ENCODE assay signal across 8 cellular contexts in the genomic region with DNA sequence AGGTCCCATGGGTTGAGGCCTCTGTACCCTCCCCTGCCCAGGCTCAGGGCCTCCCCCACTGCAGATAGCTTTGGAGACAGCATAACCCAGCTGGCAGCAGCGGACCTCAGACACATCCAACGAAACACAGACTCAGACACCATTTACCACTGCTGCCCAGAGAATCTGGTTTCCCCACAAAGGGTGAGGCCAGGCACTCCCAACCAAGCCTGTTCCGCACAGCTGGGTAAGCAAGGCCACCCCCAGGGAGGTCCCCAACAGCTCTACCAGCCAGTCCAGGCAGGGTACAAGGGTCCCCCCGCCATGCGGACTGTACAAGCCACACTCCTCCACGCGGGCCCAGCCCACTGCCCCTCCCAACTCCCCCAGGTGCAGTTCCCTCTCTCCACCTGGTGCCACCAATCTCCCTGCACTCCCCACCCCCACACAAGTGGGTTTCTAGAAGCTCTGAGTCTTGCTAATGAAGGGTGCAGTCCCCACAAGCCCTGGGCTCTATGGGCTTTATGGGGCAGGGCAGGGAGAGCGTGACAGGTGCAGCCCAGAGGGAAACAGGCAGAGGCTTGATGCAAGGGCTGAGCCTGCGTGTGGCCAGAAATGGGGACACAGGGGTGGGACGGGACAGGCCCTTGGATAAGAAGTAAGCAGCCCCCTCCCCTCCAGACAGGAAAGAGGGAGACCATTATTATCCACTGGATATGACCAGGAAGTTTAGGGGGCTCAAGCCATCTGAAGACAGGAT. TPM values are rescaled to one million over a fixed set of nuclear protein-coding genes. Genes with fewer than 3 reads are reported as not detected.
DNase-seq lines count a peak whose midpoint lies in the region; ATAC-seq and TF ChIP-seq lines count a peak whose summit lies in the region.

No MANE protein-coding gene starts in this region.

- peaks cover 5% of the 10 kb centered on the region for H3K36me3 Mint-ChIP-seq in CD8-positive, alpha-beta T cell
- no peaks in the 10 kb centered on the region for H3K36me3 Mint-ChIP-seq in natural killer cell

- H3K4me1 Mint-ChIP-seq in CD8-positive, alpha-beta T cell (ENCODE audit: low read depth): peaks cover 39% of the 10 kb centered on the region
- peaks cover 63 to 80% of the 10 kb centered on the region in 2 donors for H3K4me1 Mint-ChIP-seq in natural killer cell

- peak; percentile 22 for ATAC-seq in CD8-positive, alpha-beta T cell
- ATAC-seq in GM19467 (IDR thresholded peaks at IDR 0.05; ENCODE audit: unreplicated experiment): peak; percentile 27
- peak; percentile 4 to 33 (median 15) for ATAC-seq in natural killer cell

- DNase-seq in CD8-positive, alpha-beta T cell: peak in 1 of 7 experiments; percentile 17
- DNase-seq in brain microvascular endothelial cell (no peak), natural killer cell (no peak), HPDE6-E6E7 (ENCODE audit: extremely low spot score) (no peak), NCI-H1694 (lab: John Stamatoyannopoulos, UW) (no peak), amygdala (lab: John Stamatoyannopoulos, UW) (no peak)

- peak overlapping the region; percentile 93 for H3K27ac Mint-ChIP-seq in CD8-positive, alpha-beta T cell
- H3K27ac Mint-ChIP-seq in natural killer cell: peak overlapping the region; percentile 96 to 97

- intact Hi-C loops in CD8-positive, alpha-beta T cell (cut with DNase I, micrococcal nuclease): no loop called here
- intact Hi-C loops in natural killer cell (cut with micrococcal nuclease): loop anchor here (2.0 kb wide), 1 partner anchor 22 kb away; no protein-coding TSS in a partner anchor

- H3K27ac ChIP-seq in CD8-positive, alpha-beta T cell (ENCODE audit: low read depth, low read length): peak overlapping the region; percentile 60
- H3K27ac ChIP-seq in KOPT-K1 (ENCODE audit: low read depth, low read length, poor library complexity, severe bottlenecking): peak overlapping the region; percentile 63
- peak overlapping the region; percentile 77 for H3K27ac ChIP-seq in brain microvascular endothelial cell

- no peaks in the 10 kb centered on the region for H3K9me3 Mint-ChIP-seq in CD8-positive, alpha-beta T cell
- H3K9me3 Mint-ChIP-seq in natural killer cell: no peaks in the 10 kb centered on the region

- no peaks in the 10 kb centered on the region for H3K27me3 ChIP-seq in CD8-positive, alpha-beta T cell (ENCODE audit: insufficient read depth, low read length)
- no peaks in the 10 kb centered on the region for H3K27me3 ChIP-seq in brain microvascular endothelial cell (replicated peaks)

- H3K27me3 Mint-ChIP-seq in CD8-positive, alpha-beta T cell (ENCODE audit: low read depth): no peaks in the 10 kb centered on the region
- H3K27me3 Mint-ChIP-seq in natural killer cell (ENCODE audit: low read depth in 2 of 2): no peaks in the 10 kb centered on the region

- H3K4me1 ChIP-seq in CD8-positive, alpha-beta T cell (ENCODE audit: insufficient read depth, low read length): peaks cover 37% of the 10 kb centered on the region

- in situ Hi-C loops in brain microvascular endothelial cell (cut with HindIII; ENCODE audit: low pct_ligation_motif_present, low sequenced_read_pairs): no loop called here

- peak overlapping the region; percentile 41 for H3K4me3 ChIP-seq in CD8-positive, alpha-beta T cell (ENCODE audit: low read depth, low read length)
- peak overlapping the region; percentile 32 for H3K4me3 ChIP-seq in brain microvascular endothelial cell (ENCODE audit: low read depth, low read length)

- no peaks in the 10 kb centered on the region for H3K36me3 ChIP-seq in CD8-positive, alpha-beta T cell (ENCODE audit: insufficient read depth, low read length)
- no peaks in the 10 kb centered on the region for H3K36me3 ChIP-seq in KOPT-K1 (ENCODE audit: insufficient read depth, low read length)
- H3K36me3 ChIP-seq in brain microvascular endothelial cell (replicated peaks): peaks cover 1% of the 10 kb centered on the region

- CTCF ChIA-PET in CD8-positive, alpha-beta T cell (lab: Charles Lee): interaction anchor here (0.7 to 5.2 kb wide), 10 partner anchors 9 to 84 kb away, joined by 3 to 48 read pairs (median 5); partner anchors contain the start of genes AANAT and RHBDF2

- no peaks in the 10 kb centered on the region for H3K9me3 ChIP-seq in CD8-positive, alpha-beta T cell (ENCODE audit: low read length)
- H3K9me3 ChIP-seq in KOPT-K1 (ENCODE audit: insufficient read depth, low read length, poor library complexity, severe bottlenecking): no peaks in the 10 kb centered on the region

- peak overlapping the region; percentile 80 for H3K4me3 Mint-ChIP-seq in CD8-positive, alpha-beta T cell
- peak overlapping the region; percentile 89 for H3K4me3 Mint-ChIP-seq in natural killer cell

- no peak for TF ChIP-seq CTCF in CD8-positive, alpha-beta T cell (IDR thresholded peaks at IDR 0.05)
- TF ChIP-seq CTCF in brain microvascular endothelial cell (IDR thresholded peaks at IDR 0.05; ENCODE audit: low read depth, low read length, missing control alignments) (no peak), natural killer cell (IDR thresholded peaks at IDR 0.05) (no peak)

- POLR2A ChIA-PET in CD8-positive, alpha-beta T cell (lab: Charles Lee): interaction anchor here (0.6 to 2.2 kb wide), 9 partner anchors 8 to 179 kb away, joined by 3 to 11 read pairs (median 4); partner anchors contain the start of genes AANAT and UBE2O

RNA-seq across cellular contexts. Expression of gene RHBDF2, which starts 8.8 kb away (rescaled TPM):
- 10 to 100 TPM; 45.4 to 46.2 TPM for total RNA-seq in CD8-positive, alpha-beta T cell
- 100 to 1,000 TPM; 194 to 233 (median 202) TPM for total RNA-seq in natural killer cell

RNA-seq across cellular contexts. Expression of gene AANAT, which starts 25.0 kb away (rescaled TPM):
- total RNA-seq in CD8-positive, alpha-beta T cell: not detected
- under 1 TPM in 2 of 3 donors, not detected in 1; 0.28 to 0.50 TPM for total RNA-seq in natural killer cell

RNA-seq across cellular contexts. Expression of gene UBE2O, which starts 39.5 kb away (rescaled TPM):
- 10 to 100 TPM; 29.8 to 32.7 TPM for total RNA-seq in CD8-positive, alpha-beta T cell
- total RNA-seq in natural killer cell: 10 to 100 TPM; 34.9 to 40.2 (median 37.7) TPM

RNA-seq across cellular contexts. Expression of gene CYGB, which starts 45.1 kb away (rescaled TPM):
- total RNA-seq in CD8-positive, alpha-beta T cell: under 1 TPM; 0.47 to 0.57 TPM
- under 1 TPM; 0.12 to 0.33 (median 0.16) TPM for total RNA-seq in natural killer cell

RNA-seq across cellular contexts. Expression of gene PRCD, which starts 47.4 kb away (rescaled TPM):
- not detected for total RNA-seq in CD8-positive, alpha-beta T cell
- total RNA-seq in natural killer cell: 1 to 10 TPM in 1 of 3 donors, under 1 TPM in 2; 0.77 to 1.1 (median 0.82) TPM

Comparison
In these comparisons a context has a peak if more than half of its experiments do, and no peak if none do; other contexts are left out.
1. RNA of gene RHBDF2, which starts 8.8 kb away (total RNA-seq): 194 to 233 TPM in natural killer cell; 45.4 to 46.2 TPM in CD8-positive, alpha-beta T cell; every median in the first group is over 4 times any median in the second.
2. Peak in every context shown above with its lines, with median percentiles within 50 percentile points of each other: ATAC-seq and H3K27ac ChIP-seq.